In the genomic region with DNA sequence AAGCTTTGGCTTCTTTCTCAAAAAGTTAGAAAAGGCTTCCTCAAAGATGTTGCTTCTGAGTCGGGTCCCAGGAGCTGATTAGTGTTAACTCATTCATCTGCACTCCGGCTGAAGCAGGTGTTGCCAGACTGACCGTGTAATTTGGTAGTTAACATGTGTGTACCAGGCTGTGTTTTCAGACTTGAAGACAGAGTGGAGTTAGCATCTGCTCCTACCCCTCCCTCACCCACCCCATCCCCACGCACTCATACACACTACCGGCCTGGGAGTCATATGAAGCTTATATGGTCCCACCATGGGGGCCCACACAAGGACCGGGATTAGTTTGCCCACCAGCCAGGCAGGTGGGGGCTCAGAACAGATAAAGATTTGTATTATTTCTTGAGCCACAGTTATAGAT, we compare ENCODE assay signal across 1 cellular context.
TF ChIP-seq lines count a peak whose summit lies in the region.

No MANE protein-coding gene starts in this region.

TF ChIP-seq in H1, 55 proteins besides CTCF, POLR2A, EP300 and RAD21 (continued from another document):
- TF ChIP-seq, protein P1, sequence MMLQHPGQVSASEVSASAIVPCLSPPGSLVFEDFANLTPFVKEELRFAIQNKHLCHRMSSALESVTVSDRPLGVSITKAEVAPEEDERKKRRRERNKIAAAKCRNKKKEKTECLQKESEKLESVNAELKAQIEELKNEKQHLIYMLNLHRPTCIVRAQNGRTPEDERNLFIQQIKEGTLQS (IDR thresholded peaks at IDR 0.05; ENCODE audit: insufficient read depth, low read depth, low read length): no peak
- no peak for TF ChIP-seq SRF (IDR thresholded peaks at IDR 0.05; ENCODE audit: low read depth, low read length)
- TF ChIP-seq GTF2F1 (IDR thresholded peaks at IDR 0.05; ENCODE audit: borderline replicate concordance, low read depth, low read length): no peak
- TF ChIP-seq, protein P2, sequence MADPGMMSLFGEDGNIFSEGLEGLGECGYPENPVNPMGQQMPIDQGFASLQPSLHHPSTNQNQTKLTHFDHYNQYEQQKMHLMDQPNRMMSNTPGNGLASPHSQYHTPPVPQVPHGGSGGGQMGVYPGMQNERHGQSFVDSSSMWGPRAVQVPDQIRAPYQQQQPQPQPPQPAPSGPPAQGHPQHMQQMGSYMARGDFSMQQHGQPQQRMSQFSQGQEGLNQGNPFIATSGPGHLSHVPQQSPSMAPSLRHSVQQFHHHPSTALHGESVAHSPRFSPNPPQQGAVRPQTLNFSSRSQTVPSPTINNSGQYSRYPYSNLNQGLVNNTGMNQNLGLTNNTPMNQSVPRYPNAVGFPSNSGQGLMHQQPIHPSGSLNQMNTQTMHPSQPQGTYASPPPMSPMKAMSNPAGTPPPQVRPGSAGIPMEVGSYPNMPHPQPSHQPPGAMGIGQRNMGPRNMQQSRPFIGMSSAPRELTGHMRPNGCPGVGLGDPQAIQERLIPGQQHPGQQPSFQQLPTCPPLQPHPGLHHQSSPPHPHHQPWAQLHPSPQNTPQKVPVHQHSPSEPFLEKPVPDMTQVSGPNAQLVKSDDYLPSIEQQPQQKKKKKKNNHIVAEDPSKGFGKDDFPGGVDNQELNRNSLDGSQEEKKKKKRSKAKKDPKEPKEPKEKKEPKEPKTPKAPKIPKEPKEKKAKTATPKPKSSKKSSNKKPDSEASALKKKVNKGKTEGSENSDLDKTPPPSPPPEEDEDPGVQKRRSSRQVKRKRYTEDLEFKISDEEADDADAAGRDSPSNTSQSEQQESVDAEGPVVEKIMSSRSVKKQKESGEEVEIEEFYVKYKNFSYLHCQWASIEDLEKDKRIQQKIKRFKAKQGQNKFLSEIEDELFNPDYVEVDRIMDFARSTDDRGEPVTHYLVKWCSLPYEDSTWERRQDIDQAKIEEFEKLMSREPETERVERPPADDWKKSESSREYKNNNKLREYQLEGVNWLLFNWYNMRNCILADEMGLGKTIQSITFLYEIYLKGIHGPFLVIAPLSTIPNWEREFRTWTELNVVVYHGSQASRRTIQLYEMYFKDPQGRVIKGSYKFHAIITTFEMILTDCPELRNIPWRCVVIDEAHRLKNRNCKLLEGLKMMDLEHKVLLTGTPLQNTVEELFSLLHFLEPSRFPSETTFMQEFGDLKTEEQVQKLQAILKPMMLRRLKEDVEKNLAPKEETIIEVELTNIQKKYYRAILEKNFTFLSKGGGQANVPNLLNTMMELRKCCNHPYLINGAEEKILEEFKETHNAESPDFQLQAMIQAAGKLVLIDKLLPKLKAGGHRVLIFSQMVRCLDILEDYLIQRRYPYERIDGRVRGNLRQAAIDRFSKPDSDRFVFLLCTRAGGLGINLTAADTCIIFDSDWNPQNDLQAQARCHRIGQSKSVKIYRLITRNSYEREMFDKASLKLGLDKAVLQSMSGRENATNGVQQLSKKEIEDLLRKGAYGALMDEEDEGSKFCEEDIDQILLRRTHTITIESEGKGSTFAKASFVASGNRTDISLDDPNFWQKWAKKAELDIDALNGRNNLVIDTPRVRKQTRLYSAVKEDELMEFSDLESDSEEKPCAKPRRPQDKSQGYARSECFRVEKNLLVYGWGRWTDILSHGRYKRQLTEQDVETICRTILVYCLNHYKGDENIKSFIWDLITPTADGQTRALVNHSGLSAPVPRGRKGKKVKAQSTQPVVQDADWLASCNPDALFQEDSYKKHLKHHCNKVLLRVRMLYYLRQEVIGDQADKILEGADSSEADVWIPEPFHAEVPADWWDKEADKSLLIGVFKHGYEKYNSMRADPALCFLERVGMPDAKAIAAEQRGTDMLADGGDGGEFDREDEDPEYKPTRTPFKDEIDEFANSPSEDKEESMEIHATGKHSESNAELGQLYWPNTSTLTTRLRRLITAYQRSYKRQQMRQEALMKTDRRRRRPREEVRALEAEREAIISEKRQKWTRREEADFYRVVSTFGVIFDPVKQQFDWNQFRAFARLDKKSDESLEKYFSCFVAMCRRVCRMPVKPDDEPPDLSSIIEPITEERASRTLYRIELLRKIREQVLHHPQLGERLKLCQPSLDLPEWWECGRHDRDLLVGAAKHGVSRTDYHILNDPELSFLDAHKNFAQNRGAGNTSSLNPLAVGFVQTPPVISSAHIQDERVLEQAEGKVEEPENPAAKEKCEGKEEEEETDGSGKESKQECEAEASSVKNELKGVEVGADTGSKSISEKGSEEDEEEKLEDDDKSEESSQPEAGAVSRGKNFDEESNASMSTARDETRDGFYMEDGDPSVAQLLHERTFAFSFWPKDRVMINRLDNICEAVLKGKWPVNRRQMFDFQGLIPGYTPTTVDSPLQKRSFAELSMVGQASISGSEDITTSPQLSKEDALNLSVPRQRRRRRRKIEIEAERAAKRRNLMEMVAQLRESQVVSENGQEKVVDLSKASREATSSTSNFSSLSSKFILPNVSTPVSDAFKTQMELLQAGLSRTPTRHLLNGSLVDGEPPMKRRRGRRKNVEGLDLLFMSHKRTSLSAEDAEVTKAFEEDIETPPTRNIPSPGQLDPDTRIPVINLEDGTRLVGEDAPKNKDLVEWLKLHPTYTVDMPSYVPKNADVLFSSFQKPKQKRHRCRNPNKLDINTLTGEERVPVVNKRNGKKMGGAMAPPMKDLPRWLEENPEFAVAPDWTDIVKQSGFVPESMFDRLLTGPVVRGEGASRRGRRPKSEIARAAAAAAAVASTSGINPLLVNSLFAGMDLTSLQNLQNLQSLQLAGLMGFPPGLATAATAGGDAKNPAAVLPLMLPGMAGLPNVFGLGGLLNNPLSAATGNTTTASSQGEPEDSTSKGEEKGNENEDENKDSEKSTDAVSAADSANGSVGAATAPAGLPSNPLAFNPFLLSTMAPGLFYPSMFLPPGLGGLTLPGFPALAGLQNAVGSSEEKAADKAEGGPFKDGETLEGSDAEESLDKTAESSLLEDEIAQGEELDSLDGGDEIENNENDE (IDR thresholded peaks at IDR 0.05; ENCODE audit: insufficient replicate concordance, low read length): no peak
- TF ChIP-seq SP4 (IDR thresholded peaks at IDR 0.05; ENCODE audit: low read length): no peak
- TF ChIP-seq, protein P3, sequence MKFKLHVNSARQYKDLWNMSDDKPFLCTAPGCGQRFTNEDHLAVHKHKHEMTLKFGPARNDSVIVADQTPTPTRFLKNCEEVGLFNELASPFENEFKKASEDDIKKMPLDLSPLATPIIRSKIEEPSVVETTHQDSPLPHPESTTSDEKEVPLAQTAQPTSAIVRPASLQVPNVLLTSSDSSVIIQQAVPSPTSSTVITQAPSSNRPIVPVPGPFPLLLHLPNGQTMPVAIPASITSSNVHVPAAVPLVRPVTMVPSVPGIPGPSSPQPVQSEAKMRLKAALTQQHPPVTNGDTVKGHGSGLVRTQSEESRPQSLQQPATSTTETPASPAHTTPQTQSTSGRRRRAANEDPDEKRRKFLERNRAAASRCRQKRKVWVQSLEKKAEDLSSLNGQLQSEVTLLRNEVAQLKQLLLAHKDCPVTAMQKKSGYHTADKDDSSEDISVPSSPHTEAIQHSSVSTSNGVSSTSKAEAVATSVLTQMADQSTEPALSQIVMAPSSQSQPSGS (IDR thresholded peaks at IDR 0.05; ENCODE audit: low read length): no peak
- TF ChIP-seq CHD2 (IDR thresholded peaks at IDR 0.05; ENCODE audit: low read length): no peak
